ENCODE assay signal across 1 cellular context in the genomic region with DNA sequence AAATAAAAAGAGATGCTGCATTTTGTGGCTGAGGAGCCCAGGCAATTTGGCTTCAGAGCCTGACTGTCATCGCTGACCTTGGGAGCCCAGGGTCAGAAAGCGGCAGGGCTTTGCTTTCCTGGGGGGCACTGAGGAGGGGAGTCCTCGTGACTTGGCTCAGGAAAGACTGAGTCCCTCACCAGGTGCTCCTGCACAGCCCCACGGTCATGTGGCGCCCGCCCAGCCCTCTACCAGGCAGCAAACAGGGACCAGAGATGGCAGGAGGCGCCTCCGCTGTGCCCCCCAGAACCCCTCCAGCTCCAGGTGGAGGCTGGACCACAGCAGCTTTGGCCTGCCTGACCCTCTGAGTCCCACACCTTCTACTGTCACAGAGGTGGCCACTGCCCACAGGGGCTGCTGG.
TF ChIP-seq lines count a peak whose summit lies in the region.

No MANE protein-coding gene starts in this region.

TF ChIP-seq in K562, 482 proteins besides CTCF, POLR2A, EP300 and RAD21:
- TF ChIP-seq ZNF384 (IDR thresholded peaks at IDR 0.05; ENCODE audit: low read depth, low read length) (no peak), RBFOX2 (IDR thresholded peaks at IDR 0.05; ENCODE audit: low read depth, low read length) (peak; percentile 30; the same call in 1 of the 2 replicates), RNF2 (IDR thresholded peaks at IDR 0.05) (no peak), CUX1 (CRISPR knock-in tag; IDR thresholded peaks at IDR 0.05) (no peak), GABPA (tag; conservative IDR thresholded peaks at IDR 0.05; ENCODE audit: low read depth) (no peak)
